ENCODE assay signal across 1 cellular context in the genomic region with DNA sequence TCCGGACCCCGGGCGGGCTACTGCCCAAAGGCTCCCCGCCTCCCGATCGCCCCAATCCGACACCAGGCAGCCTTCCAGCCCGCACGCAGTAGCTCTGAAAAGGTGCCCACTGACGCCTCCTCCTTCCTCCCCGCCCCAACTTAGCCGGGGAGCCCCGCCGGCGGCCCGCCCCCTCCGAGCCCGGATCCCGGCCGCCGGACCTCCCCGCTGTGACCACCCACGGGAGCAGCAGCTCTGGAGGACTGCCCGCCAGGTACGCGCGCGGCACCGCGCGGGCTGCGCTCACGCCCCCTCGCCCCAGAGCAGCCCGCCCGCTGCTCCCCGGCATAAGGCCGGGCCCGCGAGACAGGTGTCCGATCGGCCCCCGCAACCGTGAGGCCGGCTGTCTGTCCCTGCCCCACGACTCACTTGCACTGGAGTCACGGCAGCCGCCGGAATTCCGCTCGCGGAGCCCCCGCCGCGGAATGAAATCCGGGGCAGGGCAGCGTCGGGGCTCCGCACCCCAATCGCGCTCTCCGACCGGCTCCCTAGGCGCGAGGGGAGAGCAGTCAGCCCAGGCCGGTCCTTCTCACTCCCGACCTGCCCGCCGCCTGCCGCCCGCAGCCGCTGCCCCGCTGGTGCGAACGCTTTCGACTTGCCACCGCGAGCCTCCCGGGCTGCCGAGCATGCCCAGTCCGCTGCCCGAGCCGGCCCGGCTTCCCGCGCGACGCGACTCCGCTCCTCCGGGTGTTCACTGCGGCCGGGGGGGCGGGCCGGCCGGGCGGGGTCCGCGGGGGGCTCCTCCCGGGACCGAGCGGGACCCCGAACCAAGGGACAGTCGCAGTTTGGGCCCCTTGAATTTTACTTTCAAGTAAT.
TF ChIP-seq lines count a peak whose summit lies in the region.

A gene (minus strand): TSS at position 658 of the 855 bp plus-strand sequence. CDS start 279,842 bp downstream, outside the sequence.

TF ChIP-seq in HEK293, 187 proteins besides CTCF, POLR2A, EP300 and RAD21 (continued from another document and continues in another):
- TF ChIP-seq, protein P1, sequence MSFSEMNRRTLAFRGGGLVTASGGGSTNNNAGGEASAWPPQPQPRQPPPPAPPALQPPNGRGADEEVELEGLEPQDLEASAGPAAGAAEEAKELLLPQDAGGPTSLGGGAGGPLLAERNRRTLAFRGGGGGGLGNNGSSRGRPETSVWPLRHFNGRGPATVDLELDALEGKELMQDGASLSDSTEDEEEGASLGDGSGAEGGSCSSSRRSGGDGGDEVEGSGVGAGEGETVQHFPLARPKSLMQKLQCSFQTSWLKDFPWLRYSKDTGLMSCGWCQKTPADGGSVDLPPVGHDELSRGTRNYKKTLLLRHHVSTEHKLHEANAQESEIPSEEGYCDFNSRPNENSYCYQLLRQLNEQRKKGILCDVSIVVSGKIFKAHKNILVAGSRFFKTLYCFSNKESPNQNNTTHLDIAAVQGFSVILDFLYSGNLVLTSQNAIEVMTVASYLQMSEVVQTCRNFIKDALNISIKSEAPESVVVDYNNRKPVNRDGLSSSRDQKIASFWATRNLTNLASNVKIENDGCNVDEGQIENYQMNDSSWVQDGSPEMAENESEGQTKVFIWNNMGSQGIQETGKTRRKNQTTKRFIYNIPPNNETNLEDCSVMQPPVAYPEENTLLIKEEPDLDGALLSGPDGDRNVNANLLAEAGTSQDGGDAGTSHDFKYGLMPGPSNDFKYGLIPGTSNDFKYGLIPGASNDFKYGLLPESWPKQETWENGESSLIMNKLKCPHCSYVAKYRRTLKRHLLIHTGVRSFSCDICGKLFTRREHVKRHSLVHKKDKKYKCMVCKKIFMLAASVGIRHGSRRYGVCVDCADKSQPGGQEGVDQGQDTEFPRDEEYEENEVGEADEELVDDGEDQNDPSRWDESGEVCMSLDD (tag by site-specific recombination; IDR thresholded peaks at IDR 0.05): peak; percentile 57
- TF ChIP-seq ZNF654 (tag by site-specific recombination; IDR thresholded peaks at IDR 0.05; ENCODE audit: low read depth) (no peak), MEIS1 (CRISPR knock-in tag; IDR thresholded peaks at IDR 0.05; ENCODE audit: borderline replicate concordance) (no peak), ZNF2 (tag by site-specific recombination; IDR thresholded peaks at IDR 0.05) (0 out of 2 replicates have a peak, but pooled peaks have one; percentile 26), MYNN (tag by site-specific recombination; IDR thresholded peaks at IDR 0.05; ENCODE audit: borderline replicate concordance) (peak; percentile 39; the same call in 1 of the 2 replicates), ZNF549 (tag by site-specific recombination; IDR thresholded peaks at IDR 0.05) (no peak), ZNF311 (tag by site-specific recombination; IDR thresholded peaks at IDR 0.05; ENCODE audit: borderline replicate concordance) (no peak), ZNF155 (tag by site-specific recombination; IDR thresholded peaks at IDR 0.05) (no peak), ZNF23 (tag by site-specific recombination; IDR thresholded peaks at IDR 0.05; ENCODE audit: borderline replicate concordance) (no peak), ZEB2 (tag by site-specific recombination; IDR thresholded peaks at IDR 0.05) (peak; percentile 64), YY1 (tag by site-specific recombination; IDR thresholded peaks at IDR 0.05) (no peak; the same call in 1 of the 2 replicates), ZNF843 (tag by site-specific recombination; IDR thresholded peaks at IDR 0.05) (no peak), GLIS1 (tag by site-specific recombination; IDR thresholded peaks at IDR 0.05) (peak; percentile 41; the same call in 1 of the 2 replicates), ZNF292 (tag by site-specific recombination; IDR thresholded peaks at IDR 0.05; ENCODE audit: borderline replicate concordance, low read depth) (no peak), ZNF37A (tag by site-specific recombination; IDR thresholded peaks at IDR 0.05) (no peak), ZNF175 (tag by site-specific recombination; IDR thresholded peaks at IDR 0.05) (no peak), TRIM28 (IDR thresholded peaks at IDR 0.05; ENCODE audit: borderline replicate concordance, low read length) (no peak), ZNF157 (tag by site-specific recombination; IDR thresholded peaks at IDR 0.05) (no peak), ZNF501 (tag by site-specific recombination; IDR thresholded peaks at IDR 0.05) (peak; percentile 78; the same call in 1 of the 2 replicates), ZNF548 (tag by site-specific recombination; IDR thresholded peaks at IDR 0.05) (no peak), ZNF561 (tag by site-specific recombination; IDR thresholded peaks at IDR 0.05; ENCODE audit: borderline replicate concordance) (no peak; the same call in 1 of the 2 replicates), ZNF223 (tag by site-specific recombination; IDR thresholded peaks at IDR 0.05) (no peak), ZNF48 (tag by site-specific recombination; IDR thresholded peaks at IDR 0.05) (no peak), ZNF426 (tag by site-specific recombination; IDR thresholded peaks at IDR 0.05) (no peak), FEZF1 (tag by site-specific recombination; IDR thresholded peaks at IDR 0.05) (no peak), ZNF658 (tag by site-specific recombination; IDR thresholded peaks at IDR 0.05) (no peak), ZNF621 (tag by site-specific recombination; IDR thresholded peaks at IDR 0.05) (no peak), IKZF3 (tag by site-specific recombination; IDR thresholded peaks at IDR 0.05) (peak; percentile 45; the same call in 1 of the 2 replicates), ZNF701 (tag by site-specific recombination; IDR thresholded peaks at IDR 0.05) (no peak), REPIN1 (tag by site-specific recombination; IDR thresholded peaks at IDR 0.05; ENCODE audit: low read depth) (no peak), ZNF544 (tag by site-specific recombination; IDR thresholded peaks at IDR 0.05) (no peak), BCL11B (tag by site-specific recombination; IDR thresholded peaks at IDR 0.05; ENCODE audit: low read depth) (no peak), SETDB1 (IDR thresholded peaks at IDR 0.05; ENCODE audit: insufficient read length, low read length) (no peak), ZXDB (tag by site-specific recombination; IDR thresholded peaks at IDR 0.05) (peak; percentile 42; the same call in 1 of the 2 replicates), ZNF114 (tag by site-specific recombination; IDR thresholded peaks at IDR 0.05) (no peak), EGR2 (tag by site-specific recombination; IDR thresholded peaks at IDR 0.05; ENCODE audit: low read depth) (peak; percentile 72), SALL2 (tag by site-specific recombination; IDR thresholded peaks at IDR 0.05; ENCODE audit: borderline replicate concordance) (no peak), ZNF670 (tag by site-specific recombination; IDR thresholded peaks at IDR 0.05; ENCODE audit: low read depth) (no peak), ZNF10 (tag by site-specific recombination; IDR thresholded peaks at IDR 0.05) (no peak), HOXD13 (CRISPR knock-in tag; IDR thresholded peaks at IDR 0.05; ENCODE audit: borderline replicate concordance) (no peak), ZNF248 (tag by site-specific recombination; IDR thresholded peaks at IDR 0.05) (no peak), ZNF76 (tag by site-specific recombination; IDR thresholded peaks at IDR 0.05; ENCODE audit: borderline replicate concordance, low read depth) (peak; percentile 52; the same call in 1 of the 2 replicates), ZNF677 (tag by site-specific recombination; IDR thresholded peaks at IDR 0.05) (no peak), ZNF404 (tag by site-specific recombination; IDR thresholded peaks at IDR 0.05) (no peak), GLI4 (tag by site-specific recombination; IDR thresholded peaks at IDR 0.05) (no peak), SCRT2 (tag by site-specific recombination; IDR thresholded peaks at IDR 0.05) (0 out of 2 replicates have a peak, but pooled peaks have one; percentile 13), BCL11A (tag by site-specific recombination; IDR thresholded peaks at IDR 0.05; ENCODE audit: low read depth) (no peak), HOXA7 (CRISPR knock-in tag; IDR thresholded peaks at IDR 0.05; ENCODE audit: borderline replicate concordance) (no peak), ZBTB20 (tag by site-specific recombination; IDR thresholded peaks at IDR 0.05) (peak; percentile 98)
- TF ChIP-seq, protein P2, sequence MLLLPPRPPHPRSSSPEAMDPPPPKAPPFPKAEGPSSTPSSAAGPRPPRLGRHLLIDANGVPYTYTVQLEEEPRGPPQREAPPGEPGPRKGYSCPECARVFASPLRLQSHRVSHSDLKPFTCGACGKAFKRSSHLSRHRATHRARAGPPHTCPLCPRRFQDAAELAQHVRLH (tag by site-specific recombination; IDR thresholded peaks at IDR 0.05): no peak
- TF ChIP-seq, protein P3, sequence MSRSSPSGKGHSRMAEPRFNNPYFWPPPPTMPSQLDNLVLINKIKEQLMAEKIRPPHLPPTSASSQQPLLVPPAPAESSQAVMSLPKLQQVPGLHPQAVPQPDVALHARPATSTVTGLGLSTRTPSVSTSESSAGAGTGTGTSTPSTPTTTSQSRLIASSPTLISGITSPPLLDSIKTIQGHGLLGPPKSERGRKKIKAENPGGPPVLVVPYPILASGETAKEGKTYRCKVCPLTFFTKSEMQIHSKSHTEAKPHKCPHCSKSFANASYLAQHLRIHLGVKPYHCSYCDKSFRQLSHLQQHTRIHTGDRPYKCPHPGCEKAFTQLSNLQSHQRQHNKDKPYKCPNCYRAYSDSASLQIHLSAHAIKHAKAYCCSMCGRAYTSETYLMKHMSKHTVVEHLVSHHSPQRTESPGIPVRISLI (tag by site-specific recombination; IDR thresholded peaks at IDR 0.05): no peak
- TF ChIP-seq, protein P4, sequence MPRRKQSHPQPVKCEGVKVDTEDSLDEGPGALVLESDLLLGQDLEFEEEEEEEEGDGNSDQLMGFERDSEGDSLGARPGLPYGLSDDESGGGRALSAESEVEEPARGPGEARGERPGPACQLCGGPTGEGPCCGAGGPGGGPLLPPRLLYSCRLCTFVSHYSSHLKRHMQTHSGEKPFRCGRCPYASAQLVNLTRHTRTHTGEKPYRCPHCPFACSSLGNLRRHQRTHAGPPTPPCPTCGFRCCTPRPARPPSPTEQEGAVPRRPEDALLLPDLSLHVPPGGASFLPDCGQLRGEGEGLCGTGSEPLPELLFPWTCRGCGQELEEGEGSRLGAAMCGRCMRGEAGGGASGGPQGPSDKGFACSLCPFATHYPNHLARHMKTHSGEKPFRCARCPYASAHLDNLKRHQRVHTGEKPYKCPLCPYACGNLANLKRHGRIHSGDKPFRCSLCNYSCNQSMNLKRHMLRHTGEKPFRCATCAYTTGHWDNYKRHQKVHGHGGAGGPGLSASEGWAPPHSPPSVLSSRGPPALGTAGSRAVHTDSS (tag by site-specific recombination; IDR thresholded peaks at IDR 0.05): no peak
- TF ChIP-seq, protein P5, sequence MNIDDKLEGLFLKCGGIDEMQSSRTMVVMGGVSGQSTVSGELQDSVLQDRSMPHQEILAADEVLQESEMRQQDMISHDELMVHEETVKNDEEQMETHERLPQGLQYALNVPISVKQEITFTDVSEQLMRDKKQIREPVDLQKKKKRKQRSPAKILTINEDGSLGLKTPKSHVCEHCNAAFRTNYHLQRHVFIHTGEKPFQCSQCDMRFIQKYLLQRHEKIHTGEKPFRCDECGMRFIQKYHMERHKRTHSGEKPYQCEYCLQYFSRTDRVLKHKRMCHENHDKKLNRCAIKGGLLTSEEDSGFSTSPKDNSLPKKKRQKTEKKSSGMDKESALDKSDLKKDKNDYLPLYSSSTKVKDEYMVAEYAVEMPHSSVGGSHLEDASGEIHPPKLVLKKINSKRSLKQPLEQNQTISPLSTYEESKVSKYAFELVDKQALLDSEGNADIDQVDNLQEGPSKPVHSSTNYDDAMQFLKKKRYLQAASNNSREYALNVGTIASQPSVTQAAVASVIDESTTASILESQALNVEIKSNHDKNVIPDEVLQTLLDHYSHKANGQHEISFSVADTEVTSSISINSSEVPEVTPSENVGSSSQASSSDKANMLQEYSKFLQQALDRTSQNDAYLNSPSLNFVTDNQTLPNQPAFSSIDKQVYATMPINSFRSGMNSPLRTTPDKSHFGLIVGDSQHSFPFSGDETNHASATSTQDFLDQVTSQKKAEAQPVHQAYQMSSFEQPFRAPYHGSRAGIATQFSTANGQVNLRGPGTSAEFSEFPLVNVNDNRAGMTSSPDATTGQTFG (tag by site-specific recombination; IDR thresholded peaks at IDR 0.05; ENCODE audit: borderline replicate concordance): no peak
- TF ChIP-seq, protein P6, sequence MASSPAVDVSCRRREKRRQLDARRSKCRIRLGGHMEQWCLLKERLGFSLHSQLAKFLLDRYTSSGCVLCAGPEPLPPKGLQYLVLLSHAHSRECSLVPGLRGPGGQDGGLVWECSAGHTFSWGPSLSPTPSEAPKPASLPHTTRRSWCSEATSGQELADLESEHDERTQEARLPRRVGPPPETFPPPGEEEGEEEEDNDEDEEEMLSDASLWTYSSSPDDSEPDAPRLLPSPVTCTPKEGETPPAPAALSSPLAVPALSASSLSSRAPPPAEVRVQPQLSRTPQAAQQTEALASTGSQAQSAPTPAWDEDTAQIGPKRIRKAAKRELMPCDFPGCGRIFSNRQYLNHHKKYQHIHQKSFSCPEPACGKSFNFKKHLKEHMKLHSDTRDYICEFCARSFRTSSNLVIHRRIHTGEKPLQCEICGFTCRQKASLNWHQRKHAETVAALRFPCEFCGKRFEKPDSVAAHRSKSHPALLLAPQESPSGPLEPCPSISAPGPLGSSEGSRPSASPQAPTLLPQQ (tag by site-specific recombination; IDR thresholded peaks at IDR 0.05): peak; percentile 22; the same call in 1 of the 2 replicates
- TF ChIP-seq, protein P7, sequence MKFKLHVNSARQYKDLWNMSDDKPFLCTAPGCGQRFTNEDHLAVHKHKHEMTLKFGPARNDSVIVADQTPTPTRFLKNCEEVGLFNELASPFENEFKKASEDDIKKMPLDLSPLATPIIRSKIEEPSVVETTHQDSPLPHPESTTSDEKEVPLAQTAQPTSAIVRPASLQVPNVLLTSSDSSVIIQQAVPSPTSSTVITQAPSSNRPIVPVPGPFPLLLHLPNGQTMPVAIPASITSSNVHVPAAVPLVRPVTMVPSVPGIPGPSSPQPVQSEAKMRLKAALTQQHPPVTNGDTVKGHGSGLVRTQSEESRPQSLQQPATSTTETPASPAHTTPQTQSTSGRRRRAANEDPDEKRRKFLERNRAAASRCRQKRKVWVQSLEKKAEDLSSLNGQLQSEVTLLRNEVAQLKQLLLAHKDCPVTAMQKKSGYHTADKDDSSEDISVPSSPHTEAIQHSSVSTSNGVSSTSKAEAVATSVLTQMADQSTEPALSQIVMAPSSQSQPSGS (tag by site-specific recombination; IDR thresholded peaks at IDR 0.05; ENCODE audit: low read depth): no peak
- TF ChIP-seq, protein P8, sequence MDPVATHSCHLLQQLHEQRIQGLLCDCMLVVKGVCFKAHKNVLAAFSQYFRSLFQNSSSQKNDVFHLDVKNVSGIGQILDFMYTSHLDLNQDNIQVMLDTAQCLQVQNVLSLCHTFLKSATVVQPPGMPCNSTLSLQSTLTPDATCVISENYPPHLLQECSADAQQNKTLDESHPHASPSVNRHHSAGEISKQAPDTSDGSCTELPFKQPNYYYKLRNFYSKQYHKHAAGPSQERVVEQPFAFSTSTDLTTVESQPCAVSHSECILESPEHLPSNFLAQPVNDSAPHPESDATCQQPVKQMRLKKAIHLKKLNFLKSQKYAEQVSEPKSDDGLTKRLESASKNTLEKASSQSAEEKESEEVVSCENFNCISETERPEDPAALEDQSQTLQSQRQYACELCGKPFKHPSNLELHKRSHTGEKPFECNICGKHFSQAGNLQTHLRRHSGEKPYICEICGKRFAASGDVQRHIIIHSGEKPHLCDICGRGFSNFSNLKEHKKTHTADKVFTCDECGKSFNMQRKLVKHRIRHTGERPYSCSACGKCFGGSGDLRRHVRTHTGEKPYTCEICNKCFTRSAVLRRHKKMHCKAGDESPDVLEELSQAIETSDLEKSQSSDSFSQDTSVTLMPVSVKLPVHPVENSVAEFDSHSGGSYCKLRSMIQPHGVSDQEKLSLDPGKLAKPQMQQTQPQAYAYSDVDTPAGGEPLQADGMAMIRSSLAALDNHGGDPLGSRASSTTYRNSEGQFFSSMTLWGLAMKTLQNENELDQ (tag by site-specific recombination; IDR thresholded peaks at IDR 0.05; ENCODE audit: low read depth): no peak
